In genomic region chr14:100815478-100816285, GRCh38 we compare ENCODE assay signal across 1 cellular context.
TF ChIP-seq lines count a peak whose summit lies in the region.

No MANE protein-coding gene starts in this region.

TF ChIP-seq in GM23338, 12 proteins besides CTCF, POLR2A, EP300 and RAD21 (continued from another document):
- TF ChIP-seq ZNF331 (CRISPR knock-in tag; IDR thresholded peaks at IDR 0.05; ENCODE audit: low read depth) (no peak), POLR2AphosphoS5 (IDR thresholded peaks at IDR 0.05; ENCODE audit: low read depth) (no peak), REST (IDR thresholded peaks at IDR 0.05; ENCODE audit: unreplicated experiment) (no peak), ETS1 (IDR thresholded peaks at IDR 0.05) (no peak), JUNB (IDR thresholded peaks at IDR 0.05; ENCODE audit: unreplicated experiment) (no peak), EZH2phosphoT487 (IDR thresholded peaks at IDR 0.05; ENCODE audit: unreplicated experiment) (no peak)
TF ChIP-seq in GM23338: peak in this region for 0.
